8 cellular contexts compared by ENCODE assay signal in genomic region chr4:68373513-68373912, GRCh38. TPM values are rescaled to one million over a fixed set of nuclear protein-coding genes. Genes with fewer than 3 reads are reported as not detected.
A peak's percentile ranks its signal among the peaks of the same experiment; 100 is the strongest.
DNase-seq lines count a peak whose midpoint lies in the region; ATAC-seq and TF ChIP-seq lines count a peak whose summit lies in the region.

No MANE protein-coding gene starts in this region.

- CTCF ChIA-PET in GM10248 (lab: Yijun Ruan, JAX) = interaction anchor here (4.9 kb wide), 1 partner anchor 101 kb away, joined by 38 read pairs; no protein-coding TSS in a partner anchor

- H3K36me3 Mint-ChIP-seq in T-helper 2 cell treated with Interferon-gamma antibody and Interleukin-4, amounts not matched to agents 5 μg/mL and 100 μg/mL, for 36 hours (ENCODE audit: low read depth) = no peaks in the 10 kb centered on the region

- H3K27me3 Mint-ChIP-seq in T-helper 2 cell treated with Interferon-gamma antibody and Interleukin-4, amounts not matched to agents 5 μg/mL and 100 μg/mL, for 36 hours (ENCODE audit: low read depth) = peaks cover 18% of the 10 kb centered on the region

- H3K4me3 Mint-ChIP-seq in T-helper 2 cell treated with Interferon-gamma antibody and Interleukin-4, amounts not matched to agents 5 μg/mL and 100 μg/mL, for 36 hours = peak overlapping the region; percentile 68

- in situ Hi-C loops in astrocyte of the cerebellum (cut with HindIII; ENCODE audit: low sequenced_read_pairs) = no loop called here

- no peaks in the 10 kb centered on the region for H3K36me3 ChIP-seq in left ventricle myocardium inferior

- ATAC-seq in HG02870 (IDR thresholded peaks at IDR 0.05; ENCODE audit: unreplicated experiment) = peak; percentile 57

- H3K27me3 ChIP-seq in left ventricle myocardium inferior (ENCODE audit: low read depth) = peaks cover 28% of the 10 kb centered on the region

- peak overlapping the region; percentile 26 for H3K27ac Mint-ChIP-seq in T-helper 2 cell treated with Interferon-gamma antibody and Interleukin-4, amounts not matched to agents 5 μg/mL and 100 μg/mL, for 36 hours

- H3K4me3 ChIP-seq in astrocyte of the cerebellum (ENCODE audit: low read depth, low read length) = peak overlapping the region; percentile 27
- H3K4me3 ChIP-seq in left ventricle myocardium inferior = peak overlapping the region; percentile 49

- no peaks in the 10 kb centered on the region for H3K9me3 Mint-ChIP-seq in T-helper 2 cell treated with Interferon-gamma antibody and Interleukin-4, amounts not matched to agents 5 μg/mL and 100 μg/mL, for 36 hours

- no peaks in the 10 kb centered on the region for H3K4me1 ChIP-seq in left ventricle myocardium inferior

- H3K27ac ChIP-seq in left ventricle myocardium inferior (replicated peaks) = peak overlapping the region; percentile 13

- no peaks in the 10 kb centered on the region for H3K9me3 ChIP-seq in left ventricle myocardium inferior (replicated peaks)

- POLR2A ChIA-PET in GM10248 (lab: Yijun Ruan, JAX) = no interaction called here

- intact Hi-C loops in left ventricle myocardium inferior (cut with micrococcal nuclease) = no loop called here
- intact Hi-C loops in posterior vena cava (cut with DNase I) = no loop called here

- DNase-seq in GM10248 (ENCODE audit: extremely low spot score) (peak; percentile 34), astrocyte of the cerebellum (ENCODE audit: low read depth) (peak; percentile 46), left ventricle myocardium inferior (peak; percentile 78), posterior vena cava (ENCODE audit: low spot score) (peak; percentile 90), SHP77 (lab: John Stamatoyannopoulos, UW) (no peak), NCI-H187 treated with DMSO at 0.1 percent for 48 hours (lab: John Stamatoyannopoulos, UW) (no peak)
- DNase-seq in T-helper 2 cell treated with Interferon-gamma antibody and Interleukin-4, amounts not matched to agents 5 μg/mL and 100 μg/mL, for 36 hours (ENCODE audit: low spot score) = peak; percentile 49

- peaks cover 16% of the 10 kb centered on the region for H3K4me1 Mint-ChIP-seq in T-helper 2 cell treated with Interferon-gamma antibody and Interleukin-4, amounts not matched to agents 5 μg/mL and 100 μg/mL, for 36 hours (ENCODE audit: low read depth)

- TF ChIP-seq CTCF in GM10248 (IDR thresholded peaks at IDR 0.05; ENCODE audit: control extremely low read depth, extremely low read depth, low read depth, missing control alignments) (no peak), astrocyte of the cerebellum (IDR thresholded peaks at IDR 0.05; ENCODE audit: low read depth, low read length, missing control alignments) (no peak), left ventricle myocardium inferior (IDR thresholded peaks at IDR 0.05; ENCODE audit: borderline replicate concordance) (no peak)

RNA-seq across cellular contexts. Expression of gene YTHDC1, which starts 23.6 kb away (rescaled TPM):
- total RNA-seq in left ventricle myocardium inferior (46.2 TPM), posterior vena cava (10 to 100 TPM; 57.4 to 57.8 TPM)

Comparison
In these comparisons a context has a peak if more than half of its experiments do, and no peak if none do; other contexts are left out.
1. DNase-seq: peak in GM10248 (single experiment), T-helper 2 cell treated with Interferon-gamma antibody and Interleukin-4, amounts not matched to agents 5 μg/mL and 100 μg/mL, for 36 hours (single experiment), astrocyte of the cerebellum (single experiment), left ventricle myocardium inferior (single experiment) and posterior vena cava (single experiment); none in SHP77 (0 of 2) and NCI-H187 treated with DMSO at 0.1 percent for 48 hours (single experiment).